ENCODE assay signal across 11 cellular contexts in the genomic region with DNA sequence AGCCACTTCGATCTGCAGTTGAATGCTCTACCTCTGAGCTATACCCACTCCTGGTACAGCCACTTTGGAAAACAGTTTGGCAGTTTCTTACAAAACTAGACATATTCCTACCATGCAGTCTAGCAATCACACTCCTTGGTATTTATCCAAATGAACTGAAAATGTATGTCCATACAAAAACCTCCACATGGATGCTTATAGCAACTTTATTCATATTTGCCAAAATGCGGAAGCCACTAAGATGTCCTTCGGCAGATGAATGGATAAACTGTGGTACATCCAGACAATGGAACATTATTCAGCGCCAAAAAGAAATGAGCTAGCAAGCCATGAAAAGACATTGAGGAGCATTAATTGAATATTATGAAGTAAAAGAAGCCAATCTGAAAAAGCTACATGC. TPM values are rescaled to one million over a fixed set of nuclear protein-coding genes. Genes with fewer than 3 reads are reported as not detected.
"Had no signal": no experiment of that assay in that cellular context is flagged by ENCODE, and none has a peak within 500 bp of the region (broad histone marks: within the 10 kb centered on the region; RNA-seq: fewer than 3 reads in every experiment).

No MANE protein-coding gene starts in this region.

- H3K9ac ChIP-seq: GM23248 had no signal

- DNase-seq: GM23248, GOT3, H7, H9, HCEC 1CT, HFFc6 had no signal

- H3K36me3 ChIP-seq: HAP-1 had no signal

- H3K9me3 Mint-ChIP-seq: GM23338, H9, HFFc6 had no signal

- H3K27ac ChIP-seq: GM23248 had no signal

- H3K4me3 ChIP-seq: GM23248, GM23338, HAP-1 had no signal

- H3K4me3 Mint-ChIP-seq: GM23338, H9, HFFc6 had no signal

- H3K4me1 Mint-ChIP-seq: GM23338, H9 had no signal

- FAIRE-seq: H1, H54 had no signal

- H3K27ac Mint-ChIP-seq: GM23338, H9, HFFc6 had no signal

- H2AFZ ChIP-seq: GM23248, GM23338 had no signal

- H3K9me3 ChIP-seq: HAP-1 had no signal

- ATAC-seq: GM23338, HCT116 had no signal

- H3K4me2 ChIP-seq: GM23338 had no signal

RNA-seq across cellular contexts. Expression of a gene that starts 45.3 kb away (rescaled TPM):
- total RNA-seq: GM23248, HFFc6 had no signal
